ENCODE assay signal across 22 cellular contexts in the genomic region with DNA sequence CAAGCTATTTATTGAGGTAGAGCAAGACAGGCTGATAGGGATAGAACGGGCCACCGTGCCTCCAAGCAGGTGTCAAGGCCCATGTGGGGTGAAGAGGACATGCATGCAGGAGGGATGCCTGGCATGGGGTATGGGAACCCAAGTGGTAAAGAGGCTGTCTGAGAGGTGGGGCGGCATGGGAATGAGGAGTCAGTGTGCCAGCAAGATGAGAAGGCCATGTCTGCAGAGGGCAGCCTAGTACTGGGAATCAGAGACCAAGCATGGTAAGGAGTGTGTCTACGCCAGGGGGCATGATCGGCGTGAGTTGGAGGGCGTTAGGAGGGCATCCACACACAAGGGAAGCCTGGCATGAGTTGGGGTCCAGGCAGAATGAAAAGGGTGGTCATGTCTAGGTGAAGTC.
DNase-seq lines count a peak whose midpoint lies in the region; ATAC-seq and TF ChIP-seq lines count a peak whose summit lies in the region.
"Had no signal": no experiment of that assay in that cellular context is flagged by ENCODE, and none has a peak within 500 bp of the region (broad histone marks: within the 10 kb centered on the region; RNA-seq: fewer than 3 reads in every experiment).

No MANE protein-coding gene starts in this region.

- peak; percentile 34 to 64 for TF ChIP-seq CTCF in GM23338 (conservative IDR thresholded peaks at IDR 0.05; ENCODE audit: low read depth in 2 of 2)
- TF ChIP-seq CTCF in WTC11 (IDR thresholded peaks at IDR 0.05), result no peak

- H3F3A ChIP-seq in GM23338 (replicated peaks; ENCODE audit: low read depth), result no peaks in the 10 kb centered on the region

- ATAC-seq in GM23338 (peak; percentile 66), WTC11 (peak; percentile 59), HG03520 (IDR thresholded peaks at IDR 0.05; ENCODE audit: unreplicated experiment) (no peak), HG02798 (IDR thresholded peaks at IDR 0.05; ENCODE audit: poor library complexity, unreplicated experiment) (no peak)
- ATAC-seq: effector memory CD8-positive, alpha-beta T cell; GM12878; sciatic nerve had no signal

- H3K36me3 ChIP-seq in GM23338 (ENCODE audit: insufficient read depth), result no peaks in the 10 kb centered on the region
- H3K36me3 ChIP-seq: BLaER1, upper lobe of left lung had no signal

- no peaks in the 10 kb centered on the region; the same call in 1 of the 2 replicates for H3K9me2 ChIP-seq in GM23338 (ENCODE audit: insufficient read depth)

- CTCF ChIA-PET in WTC11 (lab: Charles Lee), result no interaction called here

- no peak overlapping the region for H3K4me3 ChIP-seq in GM23338
- H3K4me3 ChIP-seq: BLaER1, GM12878, upper lobe of left lung had no signal

- peak; percentile 18 for DNase-seq in ACHN
- DNase-seq in GM23338 (ENCODE audit: low spot score), result peak; percentile 21
- DNase-seq in WTC11 (ENCODE audit: low spot score), result peak; percentile 14
- peak; percentile 72 for DNase-seq in medulla oblongata (ENCODE audit: extremely low spot score)
- DNase-seq in NCI-H446 treated with DMSO at 0.1 percent for 48 hours (lab: John Stamatoyannopoulos, UW), result no peak
- no peak for DNase-seq in activated CD4-positive, alpha-beta T cell treated with anti-CD3 and anti-CD28 coated beads, Interleukin-2, amount 50 U/mL, for 1 hour
- DNase-seq: activated CD4-positive, alpha-beta T cell treated with anti-CD3 and anti-CD28 coated beads for 4 hours; activated T-cell treated with anti-CD3 and anti-CD28 coated beads, Interleukin-2, amount 50 U/mL, for 1 hour; effector memory CD8-positive, alpha-beta T cell; EL; NCI-H1930; NCI-H748 treated with DMSO at 0.1 percent for 48 hours; upper lobe of left lung had no signal

- peaks cover 18% of the 10 kb centered on the region for H3K4me1 Mint-ChIP-seq in GM23338
- peaks cover 25% of the 10 kb centered on the region for H3K4me1 Mint-ChIP-seq in WTC11
- H3K4me1 Mint-ChIP-seq: activated naive CD4-positive, alpha-beta T cell treated with anti-CD3 and anti-CD28 coated beads, Interleukin-2, amount 50 U/mL, for 24 hours; memory B cell had no signal

- POLR2A ChIA-PET in WTC11 (lab: Charles Lee), result no interaction called here

- H3K4me3 Mint-ChIP-seq in GM23338 (no peak overlapping the region), WTC11 (no peak overlapping the region)
- H3K4me3 Mint-ChIP-seq: activated naive CD4-positive, alpha-beta T cell treated with anti-CD3 and anti-CD28 coated beads, Interleukin-2, amount 50 U/mL, for 24 hours; effector memory CD8-positive, alpha-beta T cell; memory B cell; T-helper 2 cell treated with Interferon-gamma antibody and Interleukin-4, amounts not matched to agents 5 μg/mL and 100 μg/mL, for 36 hours had no signal

- H4K20me1 ChIP-seq in GM23338 (replicated peaks; ENCODE audit: insufficient read depth), result no peaks in the 10 kb centered on the region
- H4K20me1 ChIP-seq: BLaER1 had no signal

- H3K4me2 ChIP-seq in GM23338, result no peak overlapping the region
- H3K4me2 ChIP-seq: BLaER1 had no signal

- no peaks in the 10 kb centered on the region for H3K27me3 ChIP-seq in GM23338 (ENCODE audit: insufficient read depth)
- H3K27me3 ChIP-seq: BLaER1, upper lobe of left lung had no signal

- H3K27ac Mint-ChIP-seq in GM23338 (no peak overlapping the region), WTC11 (no peak overlapping the region)
- H3K27ac Mint-ChIP-seq: activated naive CD4-positive, alpha-beta T cell treated with anti-CD3 and anti-CD28 coated beads, Interleukin-2, amount 50 U/mL, for 24 hours; effector memory CD8-positive, alpha-beta T cell; memory B cell; T-helper 2 cell treated with Interferon-gamma antibody and Interleukin-4, amounts not matched to agents 5 μg/mL and 100 μg/mL, for 36 hours had no signal

- H3K36me3 Mint-ChIP-seq in GM23338 (ENCODE audit: low read depth), result no peaks in the 10 kb centered on the region
- no peaks in the 10 kb centered on the region for H3K36me3 Mint-ChIP-seq in WTC11
- H3K36me3 Mint-ChIP-seq: activated naive CD4-positive, alpha-beta T cell treated with anti-CD3 and anti-CD28 coated beads, Interleukin-2, amount 50 U/mL, for 24 hours had no signal

- H3K27me3 Mint-ChIP-seq in GM23338 (ENCODE audit: insufficient read depth, low read depth, poor library complexity) (peaks cover 6% of the 10 kb centered on the region), WTC11 (ENCODE audit: low read depth) (no peaks in the 10 kb centered on the region)

- no peak overlapping the region for H2AFZ ChIP-seq in GM23338

- no peak overlapping the region for H3K27ac ChIP-seq in GM23338 (ENCODE audit: low read depth)
- H3K27ac ChIP-seq: BLaER1, HL-60, upper lobe of left lung had no signal

- H3K4me1 ChIP-seq in GM23338 (ENCODE audit: insufficient read depth), result peaks cover 5% of the 10 kb centered on the region; the same call in 1 of the 2 replicates
- H3K4me1 ChIP-seq: BLaER1, upper lobe of left lung had no signal

- H3K79me2 ChIP-seq in GM23338 (replicated peaks; ENCODE audit: insufficient read depth), result no peaks in the 10 kb centered on the region

- in situ Hi-C loops in ACHN (cut with HindIII; ENCODE audit: low pct_ligation_motif_present, low pct_unique_long_range_greater_than_20kb, low sequenced_read_pairs), result no loop called here

- no peaks in the 10 kb centered on the region; the same call in 2 of the 3 replicates for H3K9me3 Mint-ChIP-seq in GM23338
- H3K9me3 Mint-ChIP-seq in WTC11, result peaks cover 5% of the 10 kb centered on the region; the same call in 1 of the 2 replicates
- H3K9me3 Mint-ChIP-seq: T-helper 2 cell treated with Interferon-gamma antibody and Interleukin-4, amounts not matched to agents 5 μg/mL and 100 μg/mL, for 36 hours had no signal

TF ChIP-seq in WTC11, 78 proteins besides CTCF, POLR2A, EP300 and RAD21:
- TF ChIP-seq NFATC4 (CRISPR knock-in tag; IDR thresholded peaks at IDR 0.05), result no peak
- 0 out of 2 replicates have a peak, but pooled peaks have one; percentile 48 for TF ChIP-seq ETV6 (CRISPR knock-in tag; IDR thresholded peaks at IDR 0.05)
TF ChIP-seq in WTC11: peak in this region for 1.

Comparison
In these comparisons a context has a peak if more than half of its experiments do, and no peak if none do; other contexts are left out.
1. DNase-seq: peak in ACHN (single experiment), GM23338 (single experiment), WTC11 (single experiment) and medulla oblongata (single experiment); none in NCI-H446 treated with DMSO at 0.1 percent for 48 hours (single experiment) and activated CD4-positive, alpha-beta T cell treated with anti-CD3 and anti-CD28 coated beads, Interleukin-2, amount 50 U/mL, for 1 hour (single experiment).
2. ATAC-seq: peak in GM23338 (single experiment) and WTC11 (single experiment); none in HG03520 (single experiment) and HG02798 (single experiment).